27 cellular contexts compared by ENCODE assay signal in the genomic region with DNA sequence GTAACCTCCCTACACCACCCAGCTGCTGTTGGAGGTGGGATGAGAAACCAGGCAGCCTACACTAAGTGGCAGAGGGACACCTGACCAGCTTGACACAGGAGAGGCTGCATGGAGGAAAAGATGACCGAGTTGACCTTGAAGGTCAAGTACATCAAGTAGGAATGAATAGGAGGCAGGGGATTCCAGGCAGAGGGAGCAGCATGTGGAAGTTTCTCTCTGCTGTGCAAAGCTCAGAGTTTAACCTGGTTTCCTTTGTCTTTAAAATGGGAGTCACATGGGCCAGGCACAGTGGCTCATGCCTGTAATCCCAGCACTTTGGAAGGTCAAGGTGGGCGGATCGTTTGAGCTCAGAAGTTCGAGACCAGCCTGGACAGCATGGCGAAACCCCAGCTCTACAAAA. TPM values are rescaled to one million over a fixed set of nuclear protein-coding genes. Genes with fewer than 3 reads are reported as not detected.
"Had no signal": no experiment of that assay in that cellular context is flagged by ENCODE, and none has a peak within 500 bp of the region (broad histone marks: within the 10 kb centered on the region; RNA-seq: fewer than 3 reads in every experiment).

No MANE protein-coding gene starts in this region.

- H3K4me3 Mint-ChIP-seq: dendritic cell treated with granulocyte-macrophage colony-stimulating factor and Interleukin-4, amounts not matched to agents 40 ng/mL and 50 ng/mL, for 4 days; natural killer cell; stimulated activated naive B cell treated with anti-CD40 and anti-IgM and Interleukin-4, amounts not matched to agents 10 μg/mL and 1 μg/mL and 100 μg/mL, for 72 hours; stimulated activated naive CD8-positive, alpha-beta T cell treated with anti-CD3 and anti-CD28 coated beads, Interleukin-15, Interleukin-2, amounts not matched to agents 100 ng/mL and 50 ng/mL, for 24 hours had no signal

- H3K27ac ChIP-seq: colonic mucosa, esophagus squamous epithelium, lower lobe of right lung, ovary, psoas muscle, skin epidermis, spleen, thoracic aorta, tibial nerve, upper lobe of left lung had no signal

- H3K9me3 ChIP-seq: colonic mucosa, esophagus squamous epithelium, lower lobe of right lung, ovary, psoas muscle, spleen, thoracic aorta, tibial nerve, upper lobe of left lung had no signal

- H3K27me3 ChIP-seq: colonic mucosa, esophagus squamous epithelium, ovary, tibial nerve, upper lobe of left lung had no signal

- H3K4me1 ChIP-seq: colonic mucosa had no signal

- H3K36me3 ChIP-seq: colonic mucosa, esophagus squamous epithelium, lower lobe of right lung, ovary, spleen, thoracic aorta, tibial nerve had no signal

- H3K27ac Mint-ChIP-seq: dendritic cell treated with granulocyte-macrophage colony-stimulating factor and Interleukin-4, amounts not matched to agents 40 ng/mL and 50 ng/mL, for 4 days; natural killer cell; stimulated activated naive B cell treated with anti-CD40 and anti-IgM and Interleukin-4, amounts not matched to agents 10 μg/mL and 1 μg/mL and 100 μg/mL, for 72 hours; stimulated activated naive CD8-positive, alpha-beta T cell treated with anti-CD3 and anti-CD28 coated beads, Interleukin-15, Interleukin-2, amounts not matched to agents 100 ng/mL and 50 ng/mL, for 24 hours had no signal

- DNase-seq: colonic mucosa; effector CD8-positive, alpha-beta T cell; erythroblast; esophagus squamous epithelium; foreskin melanocyte; glutamatergic neuron; hypothalamus; left ventricle myocardium superior; lower lobe of right lung; natural killer cell; occipital lobe; ovary; posterior cingulate gyrus; psoas muscle; right cardiac atrium; spleen; stimulated activated CD4-positive, alpha-beta T cell treated with anti-CD3 and anti-CD28 coated beads, Interleukin-2, amount 100 ng/mL, for 48 hours; stimulated activated naive B cell treated with anti-CD40 and anti-IgM and Interleukin-4, amounts not matched to agents 10 μg/mL and 1 μg/mL and 100 μg/mL, for 72 hours; upper lobe of left lung had no signal

- ATAC-seq: left ventricle myocardium superior; lower lobe of right lung; natural killer cell; psoas muscle; right cardiac atrium; stimulated activated naive B cell treated with anti-CD40 and anti-IgM and Interleukin-4, amounts not matched to agents 10 μg/mL and 1 μg/mL and 100 μg/mL, for 72 hours had no signal

- H3K27me3 Mint-ChIP-seq: stimulated activated naive CD8-positive, alpha-beta T cell treated with anti-CD3 and anti-CD28 coated beads, Interleukin-15, Interleukin-2, amounts not matched to agents 100 ng/mL and 50 ng/mL, for 24 hours had no signal

- H3K36me3 Mint-ChIP-seq: natural killer cell had no signal

- H3K9me3 Mint-ChIP-seq: dendritic cell treated with granulocyte-macrophage colony-stimulating factor and Interleukin-4, amounts not matched to agents 40 ng/mL and 50 ng/mL, for 4 days; natural killer cell; stimulated activated naive B cell treated with anti-CD40 and anti-IgM and Interleukin-4, amounts not matched to agents 10 μg/mL and 1 μg/mL and 100 μg/mL, for 72 hours; stimulated activated naive CD8-positive, alpha-beta T cell treated with anti-CD3 and anti-CD28 coated beads, Interleukin-15, Interleukin-2, amounts not matched to agents 100 ng/mL and 50 ng/mL, for 24 hours had no signal

- H3K4me3 ChIP-seq: colonic mucosa, esophagus squamous epithelium, lower lobe of right lung, ovary, psoas muscle, skin epidermis, spleen, thoracic aorta, tibial nerve, upper lobe of left lung had no signal

- FAIRE-seq: keratinocyte, urothelium cell line had no signal

RNA-seq across cellular contexts. Expression of gene SPRY4, which starts 32.6 kb away (rescaled TPM):
- total RNA-seq: mononuclear cell had no signal
